ENCODE assay signal across 1 cellular context in genomic region chr15:83305696-83306291, GRCh38.
TF ChIP-seq lines count a peak whose summit lies in the region.

No MANE protein-coding gene starts in this region.

TF ChIP-seq in IMR-90, 13 proteins besides CTCF, POLR2A, EP300 and RAD21 (continued from another document):
- TF ChIP-seq BHLHE40 (IDR thresholded peaks at IDR 0.05; ENCODE audit: low read depth, low read length) = no peak
